Comparison of ENCODE assay signal across 10 cellular contexts in genomic region chr3:194089357-194090177, GRCh38. TPM values are rescaled to one million over a fixed set of nuclear protein-coding genes. Genes with fewer than 3 reads are reported as not detected.
DNase-seq lines count a peak whose midpoint lies in the region; ATAC-seq, FAIRE-seq and TF ChIP-seq lines count a peak whose summit lies in the region.
"Had no signal": no experiment of that assay in that cellular context is flagged by ENCODE, and none has a peak within 500 bp of the region (broad histone marks: within the 10 kb centered on the region; RNA-seq: fewer than 3 reads in every experiment).

No MANE protein-coding gene starts in this region.

- no peaks in the 10 kb centered on the region for H4K20me1 ChIP-seq in IMR-90 (ENCODE audit: insufficient read depth, low read length)

- H3K4me2 ChIP-seq in IMR-90 (ENCODE audit: low read depth, low read length) = no peak overlapping the region; the same call in 1 of the 2 replicates

- ATAC-seq in GM19452 (IDR thresholded peaks at IDR 0.05; ENCODE audit: unreplicated experiment) (peak; percentile 90), IMR-90 (ENCODE audit: low read depth) (peak; percentile 87)

- TF ChIP-seq POLR2A in IMR-90 (IDR thresholded peaks at IDR 0.05; ENCODE audit: low read depth, low read length) = peak; percentile 46; the same call in 1 of the 2 replicates

- no peak overlapping the region for H3K14ac ChIP-seq in IMR-90 (replicated peaks; ENCODE audit: low read depth, low read length)

- no peak overlapping the region for H3K23ac ChIP-seq in IMR-90 (ENCODE audit: low read depth, low read length)

- H2AK5ac ChIP-seq in IMR-90 (ENCODE audit: low read depth, low read length) = 0 out of 2 replicates have a peak overlapping the region, but pooled peaks have one; percentile 45

- in situ Hi-C loops in IMR-90 (cut with MboI; ENCODE audit: low sequenced_read_pairs) = no loop called here

- H2AFZ ChIP-seq in IMR-90 (replicated peaks; ENCODE audit: low read length, poor library complexity) = peak overlapping the region; percentile 71
- H2AFZ ChIP-seq: parathyroid adenoma had no signal

- no peaks in the 10 kb centered on the region for H3K36me3 ChIP-seq in IMR-90 (ENCODE audit: control insufficient read depth, insufficient read depth, low read length)
- H3K36me3 ChIP-seq: Peyer's patch had no signal

- H4K5ac ChIP-seq in IMR-90 (ENCODE audit: low read depth, low read length) = no peak overlapping the region

- H3K9me1 ChIP-seq in IMR-90 (ENCODE audit: insufficient read depth, low read length) = no peaks in the 10 kb centered on the region

- H3K79me1 ChIP-seq in IMR-90 (ENCODE audit: low read depth in 1 of 2, low read length in 2 of 2) = no peaks in the 10 kb centered on the region

- H3K4me3 ChIP-seq in IMR-90 (ENCODE audit: insufficient read depth, low read depth, low read length) = no peak overlapping the region
- H3K4me3 ChIP-seq: Peyer's patch had no signal

- H3K9me3 ChIP-seq in IMR-90 (ENCODE audit: control insufficient read depth, insufficient read depth, low read length) = no peaks in the 10 kb centered on the region
- H3K9me3 ChIP-seq: Peyer's patch had no signal

- H2BK120ac ChIP-seq in IMR-90 (ENCODE audit: low read depth, low read length) = peak overlapping the region; percentile 44; the same call in 1 of the 2 replicates

- BruUV-seq in IMR-90 (replicated peaks; lab: Mats Ljungman, UMichigan) = no TSS peak

- 3% methylated on average over 5 of the region's 18 CpGs; no CpG with 5 or more reads in 1 of the 2 experiments for WGBS in IMR-90 (ENCODE audit: extremely low coverage in 2 of 2, insufficient read length in 1 of 2), 2 experiments

- peak overlapping the region; percentile 13; the same call in 1 of the 2 replicates for H3K27ac ChIP-seq in IMR-90 (ENCODE audit: insufficient read depth, low read length)
- H3K27ac ChIP-seq: parathyroid adenoma had no signal

- H3K56ac ChIP-seq in IMR-90 (ENCODE audit: extremely low read depth, insufficient read depth, low read length) = no peak overlapping the region

- CTCF ChIA-PET in IMR-90 (lab: Yijun Ruan, JAX) = no interaction called here

- FAIRE-seq in GM19239 (lab: Jason Lieb, UNC) = no peak

- H3K9ac ChIP-seq in IMR-90 (ENCODE audit: low read depth, low read length) = no peak overlapping the region
- H3K9ac ChIP-seq: parathyroid adenoma had no signal

- intact Hi-C loops in IMR-90 (cut with micrococcal nuclease) (loop anchor here (2.0 kb wide), 1 partner anchor 47 kb away; no protein-coding TSS in a partner anchor), head of caudate nucleus (cut with DNase I) (no loop called here), posterior vena cava (cut with DNase I) (no loop called here)

- peak overlapping the region; percentile 36; the same call in 1 of the 2 replicates for H4K91ac ChIP-seq in IMR-90 (ENCODE audit: insufficient read depth, low read depth, low read length)

- TF ChIP-seq CTCF in IMR-90 (conservative IDR thresholded peaks at IDR 0.05; ENCODE audit: low read depth, low read length) = no peak

- peak overlapping the region in 1 of 2 experiments; percentile 73; a peak in 1 of 4 replicates for H4K8ac ChIP-seq in IMR-90 (ENCODE audit: low read depth in 2 of 2, low read length in 2 of 2)

- no peak overlapping the region for H2BK5ac ChIP-seq in IMR-90 (ENCODE audit: low read depth, low read length, poor library complexity, severe bottlenecking)

- peak; percentile 32 for DNase-seq in COLO829 (ENCODE audit: low spot score)
- peak; percentile 97 for DNase-seq in IMR-90
- DNase-seq in UCSD-AML1 (lab: John Stamatoyannopoulos, UW; ENCODE audit: unreplicated experiment) = peak; percentile 75
- peak; percentile 31 to 96 (median 76) for DNase-seq in head of caudate nucleus
- peak; percentile 95 for DNase-seq in posterior vena cava (ENCODE audit: low spot score)
- no peak for DNase-seq in COR-L47 (lab: John Stamatoyannopoulos, UW)
- no peak for DNase-seq in GM19239 (ENCODE audit: insufficient read length, low spot score)

- no peak for TF ChIP-seq RAD21 in IMR-90 (IDR thresholded peaks at IDR 0.05; ENCODE audit: low read length)

- POLR2A ChIA-PET in IMR-90 (lab: Charles Lee; ENCODE audit: unreplicated experiment) = interaction anchor here (0.6 kb wide), 1 partner anchor 433 kb away, joined by 3 read pairs; no protein-coding TSS in a partner anchor

- no peak overlapping the region for H2BK20ac ChIP-seq in IMR-90 (ENCODE audit: low read depth, low read length)

- no peak overlapping the region for H2BK15ac ChIP-seq in IMR-90 (ENCODE audit: low read depth, low read length)

- H3K4ac ChIP-seq in IMR-90 (ENCODE audit: low read depth, low read length) = no peak overlapping the region; the same call in 1 of the 2 replicates

- no peak overlapping the region for H3K18ac ChIP-seq in IMR-90 (ENCODE audit: low read depth, low read length)

- peaks cover 9% of the 10 kb centered on the region for H3K27me3 ChIP-seq in IMR-90 (ENCODE audit: control insufficient read depth, insufficient read depth, low read length)
- H3K27me3 ChIP-seq: Peyer's patch had no signal

- H3K4me1 ChIP-seq in IMR-90 (ENCODE audit: control insufficient read depth, insufficient read depth, low read length) = peaks cover 5% of the 10 kb centered on the region; the same call in 1 of the 2 replicates
- H3K4me1 ChIP-seq: parathyroid adenoma had no signal

- dilution Hi-C loops in IMR-90 (cut with HindIII; ENCODE audit: low sequenced_read_pairs, unreplicated experiment) = no loop called here

- peak overlapping the region; percentile 48 for H2AK9ac ChIP-seq in IMR-90 (replicated peaks; ENCODE audit: low read depth, low read length, poor library complexity)

TF ChIP-seq in IMR-90, 13 proteins besides CTCF, POLR2A, EP300 and RAD21:
- TF ChIP-seq FOS (IDR thresholded peaks at IDR 0.05; ENCODE audit: low read depth, low read length) = peak; percentile 99
- no peak for TF ChIP-seq SMC3 (IDR thresholded peaks at IDR 0.05; ENCODE audit: low read depth, low read length)
- TF ChIP-seq MAFK (IDR thresholded peaks at IDR 0.05; ENCODE audit: low read depth, low read length) = peak; percentile 91
- peak; percentile 93 for TF ChIP-seq BHLHE40 (IDR thresholded peaks at IDR 0.05; ENCODE audit: low read depth, low read length)
- TF ChIP-seq NFE2L2 (IDR thresholded peaks at IDR 0.05; ENCODE audit: low read depth, low read length) = peak; percentile 70
- TF ChIP-seq MXI1 (IDR thresholded peaks at IDR 0.05; ENCODE audit: borderline replicate concordance, low read depth, low read length) = no peak
- TF ChIP-seq CHD1 (IDR thresholded peaks at IDR 0.05; ENCODE audit: low read depth, low read length) = no peak
- TF ChIP-seq ELK1 (IDR thresholded peaks at IDR 0.05; ENCODE audit: borderline replicate concordance, low read depth, low read length) = no peak
- TF ChIP-seq USF2 (IDR thresholded peaks at IDR 0.05; ENCODE audit: low read depth, low read length) = no peak
- TF ChIP-seq CEBPB (IDR thresholded peaks at IDR 0.05; ENCODE audit: low read depth, low read length) = peak; percentile 99
- TF ChIP-seq RCOR1 (IDR thresholded peaks at IDR 0.05; ENCODE audit: insufficient replicate concordance, low read length) = peak; percentile 62
- peak; percentile 53; the same call in 1 of the 2 replicates for TF ChIP-seq MAZ (IDR thresholded peaks at IDR 0.05; ENCODE audit: borderline replicate concordance, low read depth, low read length)
- no peak for TF ChIP-seq RFX5 (IDR thresholded peaks at IDR 0.05; ENCODE audit: low read depth, low read length)

RNA-seq across cellular contexts. Expression of gene HES1, which starts 46.4 kb away (rescaled TPM):
- total RNA-seq in IMR-90 (2012; rRNA removed) = 3.6 and 8.3 TPM in 2 replicates
- 6.7 and 30.8 TPM in 2 replicates for polyA plus RNA-seq in IMR-90 (2012; rRNA removed)
- polyA plus RNA-seq in IMR-90 (2012; cell fraction: cytosol; rRNA removed) = 47.0 and 52.5 TPM in 2 replicates
- 171 and 213 TPM in 2 replicates for polyA plus RNA-seq in IMR-90 (2012; cell fraction: nucleus; rRNA removed; ENCODE audit: low replicate concordance)
- 10 to 100 TPM; 19.5 to 29.2 TPM for total RNA-seq in posterior vena cava

Comparison
In these comparisons a context has a peak if more than half of its experiments do, and no peak if none do; other contexts are left out.
1. DNase-seq: peak in COLO829 (single experiment), IMR-90 (single experiment), UCSD-AML1 (single experiment), head of caudate nucleus (42 of 42) and posterior vena cava (single experiment); none in COR-L47 (single experiment) and GM19239 (single experiment).